Comparison of ENCODE assay signal across 26 cellular contexts in genomic region chr11:10288316-10288715, GRCh38.
"Had no signal": no experiment of that assay in that cellular context is flagged by ENCODE, and none has a peak within 500 bp of the region (broad histone marks: within the 10 kb centered on the region; RNA-seq: fewer than 3 reads in every experiment).

No MANE protein-coding gene starts in this region.

- H3K9me3 Mint-ChIP-seq: activated naive CD8-positive, alpha-beta T cell treated with anti-CD3 and anti-CD28 coated beads for 36 hours; central memory CD8-positive, alpha-beta T cell; effector memory CD8-positive, alpha-beta T cell; immature natural killer cell; naive thymus-derived CD8-positive, alpha-beta T cell had no signal

- H3K27me3 ChIP-seq: dorsolateral prefrontal cortex, left lung, ovary, right atrium auricular region, stomach, suprapubic skin, tibial nerve had no signal

- H3K27ac Mint-ChIP-seq: activated naive CD8-positive, alpha-beta T cell treated with anti-CD3 and anti-CD28 coated beads for 36 hours; effector memory CD8-positive, alpha-beta T cell; immature natural killer cell; naive thymus-derived CD8-positive, alpha-beta T cell had no signal

- H3K36me3 Mint-ChIP-seq: activated naive CD8-positive, alpha-beta T cell treated with anti-CD3 and anti-CD28 coated beads for 36 hours; immature natural killer cell had no signal

- H3K4me3 Mint-ChIP-seq: activated naive CD8-positive, alpha-beta T cell treated with anti-CD3 and anti-CD28 coated beads for 36 hours; central memory CD8-positive, alpha-beta T cell; effector memory CD8-positive, alpha-beta T cell; immature natural killer cell; naive thymus-derived CD8-positive, alpha-beta T cell had no signal

- H3K9me3 ChIP-seq: left lung, ovary, psoas muscle, right atrium auricular region, stomach, suprapubic skin, tibial nerve had no signal

- H3K27ac ChIP-seq: dorsolateral prefrontal cortex, ovary, psoas muscle, right atrium auricular region, suprapubic skin, tibial nerve had no signal

- H3K36me3 ChIP-seq: left lung, ovary, right atrium auricular region, suprapubic skin had no signal

- H3K4me3 ChIP-seq: dorsolateral prefrontal cortex, left lung, lung, ovary, psoas muscle, right atrium auricular region, stomach, suprapubic skin, tibial nerve had no signal

- DNase-seq: activated CD4-positive, alpha-beta T cell treated with anti-CD3 and anti-CD28 coated beads for 4 hours; activated CD4-positive, alpha-beta T cell treated with anti-CD3 and anti-CD28 coated beads, Interleukin-2, amount 50 U/mL, for 48 hours; activated CD4-positive, CD25-positive, alpha-beta regulatory T cell; activated CD8-positive, alpha-beta memory T cell treated with anti-CD3 and anti-CD28 coated beads, Interleukin-2, amount 50 U/mL, for 48 hours; activated naive CD4-positive, alpha-beta T cell treated with Interleukin-2 at 50 U/mL for 16 hours; activated naive CD8-positive, alpha-beta T cell treated with anti-CD3 and anti-CD28 coated beads for 36 hours; activated T-cell treated with anti-CD3 and anti-CD28 coated beads, Interleukin-2, amount 50 U/mL, for 48 hours; dorsolateral prefrontal cortex; effector memory CD8-positive, alpha-beta T cell; foreskin melanocyte; immature natural killer cell; kidney glomerular epithelial cell; naive thymus-derived CD8-positive, alpha-beta T cell; psoas muscle; stimulated activated CD4-positive, alpha-beta T cell treated with anti-CD3 and anti-CD28 coated beads, Interleukin-12 subunit alpha, Interleukin-12 subunit beta, amount 100 ng/mL, for 4 hours; stimulated activated CD4-positive, alpha-beta T cell treated with anti-CD3 and anti-CD28 coated beads, Interleukin-4, amount 100 ng/mL, for 4 hours; stomach; T1000 had no signal

- ATAC-seq: effector memory CD8-positive, alpha-beta T cell; esophagus mucosa; left lung; naive thymus-derived CD8-positive, alpha-beta T cell had no signal
